ENCODE assay signal across 1 cellular context in genomic region chr15:88546248-88547129, GRCh38.
A peak's percentile ranks its signal among the peaks of the same experiment; 100 is the strongest.
TF ChIP-seq lines count a peak whose summit lies in the region.

Gene DET1 (minus strand): TSS chr15:88546681. CDS start chr15:88531705, 14,976 bp downstream.

TF ChIP-seq in K562, 482 proteins besides CTCF, POLR2A, EP300 and RAD21 (continued from another document and continues in another):
- TF ChIP-seq, protein P1, sequence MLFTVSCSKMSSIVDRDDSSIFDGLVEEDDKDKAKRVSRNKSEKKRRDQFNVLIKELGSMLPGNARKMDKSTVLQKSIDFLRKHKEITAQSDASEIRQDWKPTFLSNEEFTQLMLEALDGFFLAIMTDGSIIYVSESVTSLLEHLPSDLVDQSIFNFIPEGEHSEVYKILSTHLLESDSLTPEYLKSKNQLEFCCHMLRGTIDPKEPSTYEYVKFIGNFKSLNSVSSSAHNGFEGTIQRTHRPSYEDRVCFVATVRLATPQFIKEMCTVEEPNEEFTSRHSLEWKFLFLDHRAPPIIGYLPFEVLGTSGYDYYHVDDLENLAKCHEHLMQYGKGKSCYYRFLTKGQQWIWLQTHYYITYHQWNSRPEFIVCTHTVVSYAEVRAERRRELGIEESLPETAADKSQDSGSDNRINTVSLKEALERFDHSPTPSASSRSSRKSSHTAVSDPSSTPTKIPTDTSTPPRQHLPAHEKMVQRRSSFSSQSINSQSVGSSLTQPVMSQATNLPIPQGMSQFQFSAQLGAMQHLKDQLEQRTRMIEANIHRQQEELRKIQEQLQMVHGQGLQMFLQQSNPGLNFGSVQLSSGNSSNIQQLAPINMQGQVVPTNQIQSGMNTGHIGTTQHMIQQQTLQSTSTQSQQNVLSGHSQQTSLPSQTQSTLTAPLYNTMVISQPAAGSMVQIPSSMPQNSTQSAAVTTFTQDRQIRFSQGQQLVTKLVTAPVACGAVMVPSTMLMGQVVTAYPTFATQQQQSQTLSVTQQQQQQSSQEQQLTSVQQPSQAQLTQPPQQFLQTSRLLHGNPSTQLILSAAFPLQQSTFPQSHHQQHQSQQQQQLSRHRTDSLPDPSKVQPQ (CRISPR knock-in tag; IDR thresholded peaks at IDR 0.05; ENCODE audit: borderline replicate concordance): no peak
- TF ChIP-seq KDM5B (IDR thresholded peaks at IDR 0.05; ENCODE audit: insufficient replicate concordance, low read depth, low read length) (no peak), ARID1B (IDR thresholded peaks at IDR 0.05) (no peak), ZNF217 (CRISPR knock-in tag; IDR thresholded peaks at IDR 0.05) (no peak), ZBTB7A (IDR thresholded peaks at IDR 0.05; ENCODE audit: borderline replicate concordance, control insufficient read depth, low read depth, low read length) (peak; percentile 32; the same call in 1 of the 2 replicates), BDP1 (IDR thresholded peaks at IDR 0.05; ENCODE audit: insufficient read depth, insufficient read length) (no peak), GABPA (tag; conservative IDR thresholded peaks at IDR 0.05; ENCODE audit: low read depth) (peak; percentile 98), ZNF408 (CRISPR knock-in tag; IDR thresholded peaks at IDR 0.05; ENCODE audit: low read depth) (no peak), CBFA2T2 (conservative IDR thresholded peaks at IDR 0.05) (no peak), RFX7 (CRISPR knock-in tag; IDR thresholded peaks at IDR 0.05) (no peak), ZNF175 (CRISPR knock-in tag; IDR thresholded peaks at IDR 0.05; ENCODE audit: low read depth) (no peak), WHSC1 (IDR thresholded peaks at IDR 0.05; ENCODE audit: low read length) (no peak), JUN (IDR thresholded peaks at IDR 0.05; ENCODE audit: borderline replicate concordance, low read depth, low read length) (no peak), JUN (CRISPR knock-in tag; IDR thresholded peaks at IDR 0.05; ENCODE audit: borderline replicate concordance) (no peak), KAT8 (IDR thresholded peaks at IDR 0.05; ENCODE audit: low read depth) (no peak), CBX3 (IDR thresholded peaks at IDR 0.05; ENCODE audit: borderline replicate concordance in 1 of 2, low read length in 2 of 2) (peak in 1 of 2 experiments; percentile 96; a peak in 2 of 3 replicates), ZNF124 (CRISPR knock-in tag; IDR thresholded peaks at IDR 0.05) (no peak), HDAC1 (IDR thresholded peaks at IDR 0.05) (peak in 1 of 2 experiments; percentile 36; a peak in 1 of 4 replicates), MYNN (IDR thresholded peaks at IDR 0.05) (peak; percentile 93), MYNN (CRISPR knock-in tag; IDR thresholded peaks at IDR 0.05) (no peak), SETDB1 (IDR thresholded peaks at IDR 0.05; ENCODE audit: low read length) (no peak), NCOA6 (IDR thresholded peaks at IDR 0.05) (no peak), PRPF4 (IDR thresholded peaks at IDR 0.05; ENCODE audit: insufficient read depth, low read depth, low read length, poor library complexity, severe bottlenecking) (no peak), KDM1A (IDR thresholded peaks at IDR 0.05) (no peak), MTA2 (IDR thresholded peaks at IDR 0.05; ENCODE audit: low read depth) (peak; percentile 38; the same call in 1 of the 2 replicates), PHTF2 (CRISPR knock-in tag; IDR thresholded peaks at IDR 0.05) (no peak), SREBF2 (CRISPR knock-in tag; IDR thresholded peaks at IDR 0.05) (no peak), SAFB (IDR thresholded peaks at IDR 0.05; ENCODE audit: borderline replicate concordance, low read depth, low read length) (no peak), ZNF239 (CRISPR knock-in tag; IDR thresholded peaks at IDR 0.05) (0 out of 2 replicates have a peak, but pooled peaks have one; percentile 6), KDM4B (IDR thresholded peaks at IDR 0.05; ENCODE audit: borderline replicate concordance in 2 of 2, low read depth in 1 of 2) (peak in 1 of 2 experiments; percentile 95; a peak in 2 of 4 replicates), ETV5 (CRISPR knock-in tag; IDR thresholded peaks at IDR 0.05; ENCODE audit: low read depth) (peak; percentile 52; the same call in 1 of the 2 replicates), KLF13 (tag; IDR thresholded peaks at IDR 0.05; ENCODE audit: borderline replicate concordance, low read depth) (no peak), FOSL1 (tag; conservative IDR thresholded peaks at IDR 0.05) (peak; percentile 48; the same call in 1 of the 2 replicates), TAF9B (IDR thresholded peaks at IDR 0.05; ENCODE audit: partially characterized antibody) (no peak), ZBTB33 (CRISPR knock-in tag; IDR thresholded peaks at IDR 0.05) (no peak), LEF1 (IDR thresholded peaks at IDR 0.05) (no peak), ZNF24 (IDR thresholded peaks at IDR 0.05) (no peak)
- TF ChIP-seq, protein P2, sequence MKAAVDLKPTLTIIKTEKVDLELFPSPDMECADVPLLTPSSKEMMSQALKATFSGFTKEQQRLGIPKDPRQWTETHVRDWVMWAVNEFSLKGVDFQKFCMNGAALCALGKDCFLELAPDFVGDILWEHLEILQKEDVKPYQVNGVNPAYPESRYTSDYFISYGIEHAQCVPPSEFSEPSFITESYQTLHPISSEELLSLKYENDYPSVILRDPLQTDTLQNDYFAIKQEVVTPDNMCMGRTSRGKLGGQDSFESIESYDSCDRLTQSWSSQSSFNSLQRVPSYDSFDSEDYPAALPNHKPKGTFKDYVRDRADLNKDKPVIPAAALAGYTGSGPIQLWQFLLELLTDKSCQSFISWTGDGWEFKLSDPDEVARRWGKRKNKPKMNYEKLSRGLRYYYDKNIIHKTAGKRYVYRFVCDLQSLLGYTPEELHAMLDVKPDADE (conservative IDR thresholded peaks at IDR 0.05; ENCODE audit: control insufficient read depth, low read depth, low read length): no peak
- TF ChIP-seq, protein P3, sequence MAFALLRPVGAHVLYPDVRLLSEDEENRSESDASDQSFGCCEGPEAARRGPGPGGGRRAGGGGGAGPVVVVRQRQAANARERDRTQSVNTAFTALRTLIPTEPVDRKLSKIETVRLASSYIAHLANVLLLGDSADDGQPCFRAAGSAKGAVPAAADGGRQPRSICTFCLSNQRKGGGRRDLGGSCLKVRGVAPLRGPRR (CRISPR knock-in tag; IDR thresholded peaks at IDR 0.05): no peak
- TF ChIP-seq, protein P4, sequence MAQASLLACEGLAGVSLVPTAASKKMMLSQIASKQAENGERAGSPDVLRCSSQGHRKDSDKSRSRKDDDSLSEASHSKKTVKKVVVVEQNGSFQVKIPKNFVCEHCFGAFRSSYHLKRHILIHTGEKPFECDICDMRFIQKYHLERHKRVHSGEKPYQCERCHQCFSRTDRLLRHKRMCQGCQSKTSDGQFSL (CRISPR knock-in tag; IDR thresholded peaks at IDR 0.05): no peak
- TF ChIP-seq, protein P4 (tag; IDR thresholded peaks at IDR 0.05): no peak
- TF ChIP-seq, protein P5, sequence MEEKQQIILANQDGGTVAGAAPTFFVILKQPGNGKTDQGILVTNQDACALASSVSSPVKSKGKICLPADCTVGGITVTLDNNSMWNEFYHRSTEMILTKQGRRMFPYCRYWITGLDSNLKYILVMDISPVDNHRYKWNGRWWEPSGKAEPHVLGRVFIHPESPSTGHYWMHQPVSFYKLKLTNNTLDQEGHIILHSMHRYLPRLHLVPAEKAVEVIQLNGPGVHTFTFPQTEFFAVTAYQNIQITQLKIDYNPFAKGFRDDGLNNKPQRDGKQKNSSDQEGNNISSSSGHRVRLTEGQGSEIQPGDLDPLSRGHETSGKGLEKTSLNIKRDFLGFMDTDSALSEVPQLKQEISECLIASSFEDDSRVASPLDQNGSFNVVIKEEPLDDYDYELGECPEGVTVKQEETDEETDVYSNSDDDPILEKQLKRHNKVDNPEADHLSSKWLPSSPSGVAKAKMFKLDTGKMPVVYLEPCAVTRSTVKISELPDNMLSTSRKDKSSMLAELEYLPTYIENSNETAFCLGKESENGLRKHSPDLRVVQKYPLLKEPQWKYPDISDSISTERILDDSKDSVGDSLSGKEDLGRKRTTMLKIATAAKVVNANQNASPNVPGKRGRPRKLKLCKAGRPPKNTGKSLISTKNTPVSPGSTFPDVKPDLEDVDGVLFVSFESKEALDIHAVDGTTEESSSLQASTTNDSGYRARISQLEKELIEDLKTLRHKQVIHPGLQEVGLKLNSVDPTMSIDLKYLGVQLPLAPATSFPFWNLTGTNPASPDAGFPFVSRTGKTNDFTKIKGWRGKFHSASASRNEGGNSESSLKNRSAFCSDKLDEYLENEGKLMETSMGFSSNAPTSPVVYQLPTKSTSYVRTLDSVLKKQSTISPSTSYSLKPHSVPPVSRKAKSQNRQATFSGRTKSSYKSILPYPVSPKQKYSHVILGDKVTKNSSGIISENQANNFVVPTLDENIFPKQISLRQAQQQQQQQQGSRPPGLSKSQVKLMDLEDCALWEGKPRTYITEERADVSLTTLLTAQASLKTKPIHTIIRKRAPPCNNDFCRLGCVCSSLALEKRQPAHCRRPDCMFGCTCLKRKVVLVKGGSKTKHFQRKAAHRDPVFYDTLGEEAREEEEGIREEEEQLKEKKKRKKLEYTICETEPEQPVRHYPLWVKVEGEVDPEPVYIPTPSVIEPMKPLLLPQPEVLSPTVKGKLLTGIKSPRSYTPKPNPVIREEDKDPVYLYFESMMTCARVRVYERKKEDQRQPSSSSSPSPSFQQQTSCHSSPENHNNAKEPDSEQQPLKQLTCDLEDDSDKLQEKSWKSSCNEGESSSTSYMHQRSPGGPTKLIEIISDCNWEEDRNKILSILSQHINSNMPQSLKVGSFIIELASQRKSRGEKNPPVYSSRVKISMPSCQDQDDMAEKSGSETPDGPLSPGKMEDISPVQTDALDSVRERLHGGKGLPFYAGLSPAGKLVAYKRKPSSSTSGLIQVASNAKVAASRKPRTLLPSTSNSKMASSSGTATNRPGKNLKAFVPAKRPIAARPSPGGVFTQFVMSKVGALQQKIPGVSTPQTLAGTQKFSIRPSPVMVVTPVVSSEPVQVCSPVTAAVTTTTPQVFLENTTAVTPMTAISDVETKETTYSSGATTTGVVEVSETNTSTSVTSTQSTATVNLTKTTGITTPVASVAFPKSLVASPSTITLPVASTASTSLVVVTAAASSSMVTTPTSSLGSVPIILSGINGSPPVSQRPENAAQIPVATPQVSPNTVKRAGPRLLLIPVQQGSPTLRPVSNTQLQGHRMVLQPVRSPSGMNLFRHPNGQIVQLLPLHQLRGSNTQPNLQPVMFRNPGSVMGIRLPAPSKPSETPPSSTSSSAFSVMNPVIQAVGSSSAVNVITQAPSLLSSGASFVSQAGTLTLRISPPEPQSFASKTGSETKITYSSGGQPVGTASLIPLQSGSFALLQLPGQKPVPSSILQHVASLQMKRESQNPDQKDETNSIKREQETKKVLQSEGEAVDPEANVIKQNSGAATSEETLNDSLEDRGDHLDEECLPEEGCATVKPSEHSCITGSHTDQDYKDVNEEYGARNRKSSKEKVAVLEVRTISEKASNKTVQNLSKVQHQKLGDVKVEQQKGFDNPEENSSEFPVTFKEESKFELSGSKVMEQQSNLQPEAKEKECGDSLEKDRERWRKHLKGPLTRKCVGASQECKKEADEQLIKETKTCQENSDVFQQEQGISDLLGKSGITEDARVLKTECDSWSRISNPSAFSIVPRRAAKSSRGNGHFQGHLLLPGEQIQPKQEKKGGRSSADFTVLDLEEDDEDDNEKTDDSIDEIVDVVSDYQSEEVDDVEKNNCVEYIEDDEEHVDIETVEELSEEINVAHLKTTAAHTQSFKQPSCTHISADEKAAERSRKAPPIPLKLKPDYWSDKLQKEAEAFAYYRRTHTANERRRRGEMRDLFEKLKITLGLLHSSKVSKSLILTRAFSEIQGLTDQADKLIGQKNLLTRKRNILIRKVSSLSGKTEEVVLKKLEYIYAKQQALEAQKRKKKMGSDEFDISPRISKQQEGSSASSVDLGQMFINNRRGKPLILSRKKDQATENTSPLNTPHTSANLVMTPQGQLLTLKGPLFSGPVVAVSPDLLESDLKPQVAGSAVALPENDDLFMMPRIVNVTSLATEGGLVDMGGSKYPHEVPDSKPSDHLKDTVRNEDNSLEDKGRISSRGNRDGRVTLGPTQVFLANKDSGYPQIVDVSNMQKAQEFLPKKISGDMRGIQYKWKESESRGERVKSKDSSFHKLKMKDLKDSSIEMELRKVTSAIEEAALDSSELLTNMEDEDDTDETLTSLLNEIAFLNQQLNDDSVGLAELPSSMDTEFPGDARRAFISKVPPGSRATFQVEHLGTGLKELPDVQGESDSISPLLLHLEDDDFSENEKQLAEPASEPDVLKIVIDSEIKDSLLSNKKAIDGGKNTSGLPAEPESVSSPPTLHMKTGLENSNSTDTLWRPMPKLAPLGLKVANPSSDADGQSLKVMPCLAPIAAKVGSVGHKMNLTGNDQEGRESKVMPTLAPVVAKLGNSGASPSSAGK (IDR thresholded peaks at IDR 0.05): no peak
- TF ChIP-seq, protein P6, sequence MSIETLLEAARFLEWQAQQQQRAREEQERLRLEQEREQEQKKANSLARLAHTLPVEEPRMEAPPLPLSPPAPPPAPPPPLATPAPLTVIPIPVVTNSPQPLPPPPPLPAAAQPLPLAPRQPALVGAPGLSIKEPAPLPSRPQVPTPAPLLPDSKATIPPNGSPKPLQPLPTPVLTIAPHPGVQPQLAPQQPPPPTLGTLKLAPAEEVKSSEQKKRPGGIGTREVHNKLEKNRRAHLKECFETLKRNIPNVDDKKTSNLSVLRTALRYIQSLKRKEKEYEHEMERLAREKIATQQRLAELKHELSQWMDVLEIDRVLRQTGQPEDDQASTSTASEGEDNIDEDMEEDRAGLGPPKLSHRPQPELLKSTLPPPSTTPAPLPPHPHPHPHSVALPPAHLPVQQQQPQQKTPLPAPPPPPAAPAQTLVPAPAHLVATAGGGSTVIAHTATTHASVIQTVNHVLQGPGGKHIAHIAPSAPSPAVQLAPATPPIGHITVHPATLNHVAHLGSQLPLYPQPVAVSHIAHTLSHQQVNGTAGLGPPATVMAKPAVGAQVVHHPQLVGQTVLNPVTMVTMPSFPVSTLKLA (conservative IDR thresholded peaks at IDR 0.05): peak; percentile 53 to 79
